In genomic region chr16:66921758-66922450, GRCh38 we compare ENCODE assay signal across 20 cellular contexts. TPM values are rescaled to one million over a fixed set of nuclear protein-coding genes. Genes with fewer than 3 reads are reported as not detected.
"Had no signal": no experiment of that assay in that cellular context is flagged by ENCODE, and none has a peak within 500 bp of the region (broad histone marks: within the 10 kb centered on the region; RNA-seq: fewer than 3 reads in every experiment).

No MANE protein-coding gene starts in this region.

- H3K4me3 Mint-ChIP-seq: activated naive CD8-positive, alpha-beta T cell; activated T-cell treated with anti-CD3 and anti-CD28 coated beads, Interleukin-2, amount 50 U/mL, for 4 hours; naive thymus-derived CD8-positive, alpha-beta T cell; stimulated activated naive CD8-positive, alpha-beta T cell treated with anti-CD3 and anti-CD28 coated beads, Interleukin-15, amount 100 ng/mL, for 72 hours had no signal

- H3K36me3 Mint-ChIP-seq: activated naive CD8-positive, alpha-beta T cell had no signal

- H3K27ac Mint-ChIP-seq: activated naive CD8-positive, alpha-beta T cell; naive thymus-derived CD8-positive, alpha-beta T cell; stimulated activated naive CD8-positive, alpha-beta T cell treated with anti-CD3 and anti-CD28 coated beads, Interleukin-15, amount 100 ng/mL, for 72 hours had no signal

- H3K27ac ChIP-seq: brain microvascular endothelial cell, foreskin keratinocyte, prostate gland had no signal

- ATAC-seq: activated T-cell treated with anti-CD3 and anti-CD28 coated beads, Interleukin-2, amount 50 U/mL, for 4 hours; esophagus mucosa; foreskin keratinocyte; mucosa of descending colon; naive thymus-derived CD8-positive, alpha-beta T cell; stimulated activated naive CD8-positive, alpha-beta T cell treated with anti-CD3 and anti-CD28 coated beads, Interleukin-15, amount 100 ng/mL, for 72 hours had no signal

- H3K9me3 Mint-ChIP-seq: activated T-cell treated with anti-CD3 and anti-CD28 coated beads, Interleukin-2, amount 50 U/mL, for 4 hours; naive thymus-derived CD8-positive, alpha-beta T cell; stimulated activated naive CD8-positive, alpha-beta T cell treated with anti-CD3 and anti-CD28 coated beads, Interleukin-15, amount 100 ng/mL, for 72 hours had no signal

- H3K9me3 ChIP-seq: mucosa of descending colon, prostate gland had no signal

- H3K4me1 ChIP-seq: foreskin keratinocyte had no signal

- H3K4me3 ChIP-seq: dorsolateral prefrontal cortex, mucosa of descending colon, prostate gland had no signal

- DNase-seq: activated CD4-positive, alpha-beta T cell treated with anti-CD3 and anti-CD28 coated beads, Interleukin-2, amount 50 U/mL, for 48 hours; activated gamma-delta T cell; activated T-cell treated with anti-CD3 and anti-CD28 coated beads, Interleukin-2, amount 50 U/mL, for 4 hours; amygdala; brain microvascular endothelial cell; dorsolateral prefrontal cortex; foreskin keratinocyte; hippocampal formation; mammary epithelial cell; mucosa of descending colon; naive thymus-derived CD8-positive, alpha-beta T cell; SIG-M5; stimulated activated CD4-positive, alpha-beta T cell treated with anti-CD3 and anti-CD28 coated beads, Interleukin-15, amount 100 ng/mL, for 24 hours; stimulated activated CD4-positive, alpha-beta T cell treated with anti-CD3 and anti-CD28 coated beads, Interleukin-4, amount 100 ng/mL, for 4 hours; stimulated activated naive CD8-positive, alpha-beta T cell treated with anti-CD3 and anti-CD28 coated beads, Interleukin-15, amount 100 ng/mL, for 72 hours had no signal

- H3K36me3 ChIP-seq: brain microvascular endothelial cell, prostate gland had no signal

RNA-seq across cellular contexts. Expression of gene CDH16, which starts 3.2 kb away (rescaled TPM):
- total RNA-seq: activated T-cell treated with anti-CD3 and anti-CD28 coated beads, Interleukin-2, amount 50 U/mL, for 4 hours; cerebellum; foreskin keratinocyte; naive thymus-derived CD8-positive, alpha-beta T cell; prostate gland; T-helper 2 cell treated with Interferon-gamma antibody and Interleukin-4, amounts not matched to agents 100 ng/mL and 5 ng/mL, for 36 hours had no signal
- polyA plus RNA-seq: naive thymus-derived CD8-positive, alpha-beta T cell had no signal

RNA-seq across cellular contexts. Expression of gene RRAD, which starts 3.4 kb away (rescaled TPM):
- polyA plus RNA-seq: naive thymus-derived CD8-positive, alpha-beta T cell had no signal

RNA-seq across cellular contexts. Expression of gene CES3, which starts 39.2 kb away (rescaled TPM):
- polyA plus RNA-seq: naive thymus-derived CD8-positive, alpha-beta T cell had no signal
